In the genomic region with DNA sequence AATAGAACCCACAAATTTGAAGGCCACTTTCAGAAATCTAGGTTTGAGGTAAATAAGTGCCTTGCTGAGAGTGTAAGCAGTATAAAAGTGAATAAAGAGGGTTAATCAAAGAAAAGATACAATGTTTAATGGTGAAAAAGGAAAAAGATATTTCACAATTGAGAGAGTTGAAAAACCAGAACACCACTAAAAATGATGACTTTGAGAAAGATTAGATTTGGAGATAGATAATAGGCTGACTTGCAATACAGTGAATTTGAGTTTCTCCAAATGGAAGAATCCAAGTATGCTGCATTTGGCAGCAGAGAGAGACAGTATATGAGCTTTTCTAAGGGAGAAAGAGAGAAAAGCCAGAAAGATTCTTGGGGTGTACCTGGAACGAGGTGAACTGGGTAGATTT, we compare ENCODE assay signal across 1 cellular context.
TF ChIP-seq lines count a peak whose summit lies in the region.

No MANE protein-coding gene starts in this region.

TF ChIP-seq in endothelial cell of umbilical vein, 7 proteins besides CTCF, POLR2A, EP300 and RAD21:
- TF ChIP-seq EZH2 (IDR thresholded peaks at IDR 0.05; ENCODE audit: borderline replicate concordance, low read depth, low read length, severe bottlenecking): no peak
- TF ChIP-seq GATA2 (IDR thresholded peaks at IDR 0.05; ENCODE audit: insufficient read depth, insufficient read length, low read depth, low read length): no peak
- TF ChIP-seq POLR2AphosphoS5 (IDR thresholded peaks at IDR 0.05; ENCODE audit: insufficient read depth, low read depth, low read length): no peak
- TF ChIP-seq MAX (IDR thresholded peaks at IDR 0.05; ENCODE audit: insufficient read depth, insufficient read length): no peak
- no peak for TF ChIP-seq MYC (IDR thresholded peaks at IDR 0.05; ENCODE audit: low read depth, low read length)
- TF ChIP-seq FOS (IDR thresholded peaks at IDR 0.05; ENCODE audit: borderline replicate concordance, insufficient read depth, low read length): no peak
- no peak for TF ChIP-seq JUN (IDR thresholded peaks at IDR 0.05; ENCODE audit: borderline replicate concordance, insufficient read depth, insufficient read length, low read depth)
